Comparison of ENCODE assay signal across 1 cellular context in the genomic region with DNA sequence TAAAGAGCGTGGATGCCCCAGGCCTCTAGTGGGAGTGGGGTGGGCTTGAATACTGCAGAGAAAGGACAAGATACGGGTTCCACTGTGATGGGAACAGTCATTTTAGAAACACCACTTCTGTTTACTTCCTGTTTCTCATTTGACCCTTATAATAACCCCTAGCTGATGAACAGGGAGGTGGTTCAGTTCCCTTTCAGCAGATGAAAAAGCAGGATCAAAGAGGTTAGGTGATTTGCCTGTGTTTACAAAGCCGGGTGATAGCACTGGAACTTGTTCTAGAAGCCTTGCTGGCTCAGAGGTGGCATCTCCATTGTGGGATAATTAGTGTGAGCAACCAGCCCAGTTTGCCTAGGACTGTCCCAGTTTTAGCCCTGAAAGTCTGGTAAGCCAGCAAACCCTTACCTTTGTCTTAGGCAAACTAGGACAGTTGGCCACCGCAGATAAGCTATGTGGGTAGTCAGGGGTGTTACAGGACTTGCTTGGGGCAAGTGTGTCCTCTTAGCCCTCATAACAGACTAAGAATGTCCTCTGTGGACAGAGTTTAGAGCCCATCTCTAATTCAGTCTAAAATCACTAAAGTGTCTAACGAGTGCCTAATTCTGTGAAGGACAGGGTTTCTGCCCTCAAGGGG.
TF ChIP-seq lines count a peak whose summit lies in the region.

No MANE protein-coding gene starts in this region.

TF ChIP-seq in K562, 482 proteins besides CTCF, POLR2A, EP300 and RAD21:
- TF ChIP-seq NFYB (IDR thresholded peaks at IDR 0.05; ENCODE audit: extremely low read depth, insufficient read length) (no peak), TCF3 (CRISPR knock-in tag; IDR thresholded peaks at IDR 0.05) (peak; percentile 34; the same call in 1 of the 2 replicates), FOXA3 (CRISPR knock-in tag; conservative IDR thresholded peaks at IDR 0.05 in 1 of 2, IDR thresholded peaks at IDR 0.05 in 1 of 2) (0 out of 4 replicates have a peak, but pooled peaks of 1 of the 2 experiments have one; percentile 53), NR2C1 (IDR thresholded peaks at IDR 0.05) (peak; percentile 34; the same call in 1 of the 2 replicates), NR2C1 (tag; IDR thresholded peaks at IDR 0.05) (no peak), TBP (optimal IDR thresholded peaks at IDR 0.05; ENCODE audit: low read depth, low read length) (peak; percentile 26)
- TF ChIP-seq, protein P1, sequence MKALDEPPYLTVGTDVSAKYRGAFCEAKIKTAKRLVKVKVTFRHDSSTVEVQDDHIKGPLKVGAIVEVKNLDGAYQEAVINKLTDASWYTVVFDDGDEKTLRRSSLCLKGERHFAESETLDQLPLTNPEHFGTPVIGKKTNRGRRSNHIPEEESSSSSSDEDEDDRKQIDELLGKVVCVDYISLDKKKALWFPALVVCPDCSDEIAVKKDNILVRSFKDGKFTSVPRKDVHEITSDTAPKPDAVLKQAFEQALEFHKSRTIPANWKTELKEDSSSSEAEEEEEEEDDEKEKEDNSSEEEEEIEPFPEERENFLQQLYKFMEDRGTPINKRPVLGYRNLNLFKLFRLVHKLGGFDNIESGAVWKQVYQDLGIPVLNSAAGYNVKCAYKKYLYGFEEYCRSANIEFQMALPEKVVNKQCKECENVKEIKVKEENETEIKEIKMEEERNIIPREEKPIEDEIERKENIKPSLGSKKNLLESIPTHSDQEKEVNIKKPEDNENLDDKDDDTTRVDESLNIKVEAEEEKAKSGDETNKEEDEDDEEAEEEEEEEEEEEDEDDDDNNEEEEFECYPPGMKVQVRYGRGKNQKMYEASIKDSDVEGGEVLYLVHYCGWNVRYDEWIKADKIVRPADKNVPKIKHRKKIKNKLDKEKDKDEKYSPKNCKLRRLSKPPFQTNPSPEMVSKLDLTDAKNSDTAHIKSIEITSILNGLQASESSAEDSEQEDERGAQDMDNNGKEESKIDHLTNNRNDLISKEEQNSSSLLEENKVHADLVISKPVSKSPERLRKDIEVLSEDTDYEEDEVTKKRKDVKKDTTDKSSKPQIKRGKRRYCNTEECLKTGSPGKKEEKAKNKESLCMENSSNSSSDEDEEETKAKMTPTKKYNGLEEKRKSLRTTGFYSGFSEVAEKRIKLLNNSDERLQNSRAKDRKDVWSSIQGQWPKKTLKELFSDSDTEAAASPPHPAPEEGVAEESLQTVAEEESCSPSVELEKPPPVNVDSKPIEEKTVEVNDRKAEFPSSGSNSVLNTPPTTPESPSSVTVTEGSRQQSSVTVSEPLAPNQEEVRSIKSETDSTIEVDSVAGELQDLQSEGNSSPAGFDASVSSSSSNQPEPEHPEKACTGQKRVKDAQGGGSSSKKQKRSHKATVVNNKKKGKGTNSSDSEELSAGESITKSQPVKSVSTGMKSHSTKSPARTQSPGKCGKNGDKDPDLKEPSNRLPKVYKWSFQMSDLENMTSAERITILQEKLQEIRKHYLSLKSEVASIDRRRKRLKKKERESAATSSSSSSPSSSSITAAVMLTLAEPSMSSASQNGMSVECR (CRISPR knock-in tag; IDR thresholded peaks at IDR 0.05): no peak
- TF ChIP-seq, protein P2, sequence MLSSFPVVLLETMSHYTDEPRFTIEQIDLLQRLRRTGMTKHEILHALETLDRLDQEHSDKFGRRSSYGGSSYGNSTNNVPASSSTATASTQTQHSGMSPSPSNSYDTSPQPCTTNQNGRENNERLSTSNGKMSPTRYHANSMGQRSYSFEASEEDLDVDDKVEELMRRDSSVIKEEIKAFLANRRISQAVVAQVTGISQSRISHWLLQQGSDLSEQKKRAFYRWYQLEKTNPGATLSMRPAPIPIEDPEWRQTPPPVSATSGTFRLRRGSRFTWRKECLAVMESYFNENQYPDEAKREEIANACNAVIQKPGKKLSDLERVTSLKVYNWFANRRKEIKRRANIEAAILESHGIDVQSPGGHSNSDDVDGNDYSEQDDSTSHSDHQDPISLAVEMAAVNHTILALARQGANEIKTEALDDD (IDR thresholded peaks at IDR 0.05): peak; percentile 93
